ENCODE assay signal across 9 cellular contexts in the genomic region with DNA sequence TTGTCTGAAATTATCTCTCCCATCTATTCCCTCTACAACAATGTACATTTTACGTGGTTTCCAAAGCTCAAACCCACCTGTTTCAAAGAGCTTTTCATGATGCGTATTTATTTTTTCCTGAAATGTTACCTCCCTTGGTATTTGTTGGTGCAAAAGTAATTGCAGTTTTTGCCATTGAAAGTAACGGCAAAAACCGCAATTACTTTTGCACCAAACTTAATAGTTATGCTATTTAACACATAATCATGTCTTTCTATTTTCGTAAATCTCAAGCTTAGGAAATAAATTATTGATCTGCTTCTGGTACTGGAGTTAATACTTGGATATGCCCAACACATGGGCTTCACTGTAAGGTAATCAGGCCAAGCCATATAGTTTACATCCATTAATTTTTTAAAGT.
"Had no signal": no experiment of that assay in that cellular context is flagged by ENCODE, and none has a peak within 500 bp of the region (broad histone marks: within the 10 kb centered on the region; RNA-seq: fewer than 3 reads in every experiment).

No MANE protein-coding gene starts in this region.

- H3K4me2 ChIP-seq: GM23338 had no signal

- ATAC-seq: GM23338 had no signal

- H2AFZ ChIP-seq: GM23338 had no signal

- H3K4me3 ChIP-seq: GM23338 had no signal

- DNase-seq: H9, HCEC 1CT, HFFc6, Kasumi-1, KG1 had no signal

- FAIRE-seq: H1, H54, HTR-8/SVneo had no signal
